In the genomic region with DNA sequence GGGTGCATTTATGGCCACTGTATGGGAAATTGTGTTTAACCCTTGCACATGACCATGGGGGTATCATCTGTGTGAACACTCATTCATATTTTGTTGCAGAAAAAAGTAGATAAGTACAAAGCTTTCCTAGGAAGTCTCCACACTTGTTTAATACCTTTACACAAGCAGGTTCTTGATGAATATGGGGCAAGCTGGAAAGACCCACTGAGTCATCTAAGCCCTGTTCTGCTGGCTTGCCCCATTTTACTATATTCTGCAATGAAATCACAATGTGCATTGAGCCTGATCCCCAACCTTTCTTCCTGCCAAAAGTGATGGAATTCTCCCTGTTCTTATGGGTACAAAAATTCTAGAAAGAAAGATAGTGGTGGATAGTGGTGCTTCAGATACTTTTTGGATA, we compare ENCODE assay signal across 21 cellular contexts.
"Had no signal": no experiment of that assay in that cellular context is flagged by ENCODE, and none has a peak within 500 bp of the region (broad histone marks: within the 10 kb centered on the region; RNA-seq: fewer than 3 reads in every experiment).

No MANE protein-coding gene starts in this region.

- H3K4me3 ChIP-seq: lower lobe of right lung, prostate gland, sigmoid colon, suprapubic skin, transverse colon, vagina had no signal

- H3K36me3 Mint-ChIP-seq: naive thymus-derived CD8-positive, alpha-beta T cell; stimulated activated memory B cell treated with anti-CD40 and anti-IgM and Interleukin-4, amounts not matched to agents 10 μg/mL and 1 μg/mL and 100 μg/mL, for 72 hours had no signal

- H3K4me1 ChIP-seq: lower lobe of right lung, prostate gland, sigmoid colon, transverse colon, vagina had no signal

- H3K27ac Mint-ChIP-seq: effector memory CD8-positive, alpha-beta T cell; naive thymus-derived CD8-positive, alpha-beta T cell; nephron progenitor cell; stimulated activated memory B cell treated with anti-CD40 and anti-IgM and Interleukin-4, amounts not matched to agents 10 μg/mL and 1 μg/mL and 100 μg/mL, for 72 hours; stimulated activated naive CD8-positive, alpha-beta T cell treated with anti-CD3 and anti-CD28 coated beads, Interleukin-15, amount 100 ng/mL, for 72 hours had no signal

- H3K4me3 Mint-ChIP-seq: effector memory CD8-positive, alpha-beta T cell; naive thymus-derived CD8-positive, alpha-beta T cell; nephron progenitor cell; stimulated activated memory B cell treated with anti-CD40 and anti-IgM and Interleukin-4, amounts not matched to agents 10 μg/mL and 1 μg/mL and 100 μg/mL, for 72 hours; stimulated activated naive CD8-positive, alpha-beta T cell treated with anti-CD3 and anti-CD28 coated beads, Interleukin-15, amount 100 ng/mL, for 72 hours had no signal

- H3K27me3 Mint-ChIP-seq: stimulated activated memory B cell treated with anti-CD40 and anti-IgM and Interleukin-4, amounts not matched to agents 10 μg/mL and 1 μg/mL and 100 μg/mL, for 72 hours had no signal

- H3K9me3 Mint-ChIP-seq: effector memory CD8-positive, alpha-beta T cell had no signal

- H3K36me3 ChIP-seq: lower lobe of right lung, prostate gland, sigmoid colon, suprapubic skin, transverse colon, vagina had no signal

- FAIRE-seq: endometrium, frontal cortex, keratinocyte had no signal

- ATAC-seq: effector memory CD8-positive, alpha-beta T cell; left ventricle myocardium superior; lower lobe of right lung; naive thymus-derived CD8-positive, alpha-beta T cell; right cardiac atrium had no signal

- H3K4me1 Mint-ChIP-seq: naive thymus-derived CD8-positive, alpha-beta T cell; nephron progenitor cell had no signal

- DNase-seq: cortex of kidney; effector memory CD8-positive, alpha-beta T cell; head of caudate nucleus; left ventricle myocardium superior; lower lobe of right lung; naive thymus-derived CD8-positive, alpha-beta T cell; nephron progenitor cell; nucleus accumbens; right cardiac atrium; sigmoid colon; stimulated activated CD4-positive, alpha-beta T cell treated with anti-CD3 and anti-CD28 coated beads, Interleukin-2, amount 100 ng/mL, for 24 hours; stimulated activated CD4-positive, alpha-beta T cell treated with anti-CD3 and anti-CD28 coated beads, Interleukin-4, amount 100 ng/mL, for 24 hours; stimulated activated naive CD8-positive, alpha-beta T cell treated with anti-CD3 and anti-CD28 coated beads, Interleukin-15, amount 100 ng/mL, for 72 hours; transverse colon had no signal

- H3K27me3 ChIP-seq: sigmoid colon, suprapubic skin, transverse colon, vagina had no signal

- H3K27ac ChIP-seq: lower lobe of right lung, prostate gland, sigmoid colon, suprapubic skin, transverse colon, vagina had no signal

- H3K9me3 ChIP-seq: lower lobe of right lung, prostate gland, sigmoid colon, suprapubic skin, transverse colon, vagina had no signal
